ENCODE assay signal across 8 cellular contexts in genomic region chr7:94223375-94224084, GRCh38.
DNase-seq lines count a peak whose midpoint lies in the region; ATAC-seq and TF ChIP-seq lines count a peak whose summit lies in the region.

No MANE protein-coding gene starts in this region.

- H3K36me3 ChIP-seq in BE2C, result no peaks in the 10 kb centered on the region

- no peak overlapping the region for H3K4me3 Mint-ChIP-seq in activated T-helper 2 cell treated with anti-CD3 and anti-CD28 coated beads, Interferon-gamma antibody, Interleukin-2, Interleukin-4, amounts not matched to agents 10 μg/mL and 5 μg/mL and 100 μg/mL, durations not matched to agents 14 hours and 24 hours and 36 hours (ENCODE audit: low read depth)

- no peak for ATAC-seq in HG02642 (IDR thresholded peaks at IDR 0.05; ENCODE audit: poor library complexity, unreplicated experiment)

- H3K27me3 ChIP-seq in BE2C, result no peaks in the 10 kb centered on the region

- no peaks in the 10 kb centered on the region for H3K4me1 ChIP-seq in BE2C

- no peaks in the 10 kb centered on the region for H3K9me3 Mint-ChIP-seq in activated T-helper 2 cell treated with anti-CD3 and anti-CD28 coated beads, Interferon-gamma antibody, Interleukin-2, Interleukin-4, amounts not matched to agents 10 μg/mL and 5 μg/mL and 100 μg/mL, durations not matched to agents 14 hours and 24 hours and 36 hours

- no peak overlapping the region for H3K27ac Mint-ChIP-seq in activated T-helper 2 cell treated with anti-CD3 and anti-CD28 coated beads, Interferon-gamma antibody, Interleukin-2, Interleukin-4, amounts not matched to agents 10 μg/mL and 5 μg/mL and 100 μg/mL, durations not matched to agents 14 hours and 24 hours and 36 hours

- H3K9me3 ChIP-seq in BE2C, result no peaks in the 10 kb centered on the region

- H3K27me3 Mint-ChIP-seq in activated T-helper 2 cell treated with anti-CD3 and anti-CD28 coated beads, Interferon-gamma antibody, Interleukin-2, Interleukin-4, amounts not matched to agents 10 μg/mL and 5 μg/mL and 100 μg/mL, durations not matched to agents 14 hours and 24 hours and 36 hours (ENCODE audit: low read depth), result no peaks in the 10 kb centered on the region

- H3K36me3 Mint-ChIP-seq in activated T-helper 2 cell treated with anti-CD3 and anti-CD28 coated beads, Interferon-gamma antibody, Interleukin-2, Interleukin-4, amounts not matched to agents 10 μg/mL and 5 μg/mL and 100 μg/mL, durations not matched to agents 14 hours and 24 hours and 36 hours (ENCODE audit: low read depth), result no peaks in the 10 kb centered on the region

- H3K4me1 Mint-ChIP-seq in activated T-helper 2 cell treated with anti-CD3 and anti-CD28 coated beads, Interferon-gamma antibody, Interleukin-2, Interleukin-4, amounts not matched to agents 10 μg/mL and 5 μg/mL and 100 μg/mL, durations not matched to agents 14 hours and 24 hours and 36 hours (ENCODE audit: low read depth), result no peaks in the 10 kb centered on the region

- TF ChIP-seq CTCF in BE2C (IDR thresholded peaks at IDR 0.05; ENCODE audit: low read depth, low read length), result no peak

- DNase-seq in DMS153 (lab: John Stamatoyannopoulos, UW) (peak; percentile 60), HS-5 (ENCODE audit: low read depth) (peak; percentile 30), SK-N-DZ (ENCODE audit: low spot score) (peak; percentile 35), iris pigment epithelial cell (ENCODE audit: low read depth) (peak; percentile 69), activated T-cell treated with anti-CD3 and anti-CD28 coated beads for 4 hours (no peak), BE2C (no peak)
- no peak for DNase-seq in activated T-helper 2 cell treated with anti-CD3 and anti-CD28 coated beads, Interferon-gamma antibody, Interleukin-2, Interleukin-4, amounts not matched to agents 10 μg/mL and 5 μg/mL and 100 μg/mL, durations not matched to agents 14 hours and 24 hours and 36 hours (ENCODE audit: low spot score)

- intact Hi-C loops in activated T-helper 2 cell treated with anti-CD3 and anti-CD28 coated beads, Interferon-gamma antibody, Interleukin-2, Interleukin-4, amounts not matched to agents 10 μg/mL and 5 μg/mL and 100 μg/mL, durations not matched to agents 14 hours and 24 hours and 36 hours (cut with micrococcal nuclease), result no loop called here

- no peak overlapping the region for H3K4me3 ChIP-seq in BE2C (ENCODE audit: low read depth, low read length)

Comparison
In these comparisons a context has a peak if more than half of its experiments do, and no peak if none do; other contexts are left out.
1. DNase-seq: peak in DMS153 (single experiment), HS-5 (single experiment), SK-N-DZ (single experiment) and iris pigment epithelial cell (single experiment); none in activated T-helper 2 cell treated with anti-CD3 and anti-CD28 coated beads, Interferon-gamma antibody, Interleukin-2, Interleukin-4, amounts not matched to agents 10 μg/mL and 5 μg/mL and 100 μg/mL, durations not matched to agents 14 hours and 24 hours and 36 hours (single experiment), activated T-cell treated with anti-CD3 and anti-CD28 coated beads for 4 hours (single experiment) and BE2C (single experiment).